In the genomic region with DNA sequence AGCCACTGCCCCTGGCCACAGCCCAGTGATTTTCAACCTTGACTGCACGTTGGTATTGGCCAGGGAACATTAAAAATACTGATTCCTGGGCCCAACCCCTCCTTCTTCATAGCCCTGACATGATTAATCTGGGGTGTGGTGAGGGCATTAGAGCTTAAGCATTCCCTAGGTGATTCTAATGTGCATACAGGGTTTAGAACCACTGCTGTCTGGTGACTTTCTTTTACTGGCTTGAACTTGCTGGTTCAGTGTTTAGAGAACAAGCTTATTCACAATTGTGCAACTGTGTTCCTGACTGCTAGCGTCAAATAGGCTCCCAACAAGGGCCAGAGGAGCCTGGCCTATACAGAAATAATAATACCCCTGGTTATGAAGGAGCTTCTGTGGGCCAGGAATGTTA, we compare ENCODE assay signal across 28 cellular contexts.
"Had no signal": no experiment of that assay in that cellular context is flagged by ENCODE, and none has a peak within 500 bp of the region (broad histone marks: within the 10 kb centered on the region; RNA-seq: fewer than 3 reads in every experiment).

No MANE protein-coding gene starts in this region.

- DNase-seq: islet precursor cell; left ventricle myocardium inferior; midbrain; mucosa of descending colon; naive thymus-derived CD8-positive, alpha-beta T cell; nucleus accumbens; pancreas; posterior cingulate gyrus; retina; right cardiac atrium; stimulated activated CD4-positive, alpha-beta T cell treated with anti-CD3 and anti-CD28 coated beads, Interleukin-12 subunit alpha, Interleukin-12 subunit beta, amount 100 ng/mL, for 4 hours; stimulated activated CD4-positive, alpha-beta T cell treated with anti-CD3 and anti-CD28 coated beads, Interleukin-15, amount 100 ng/mL, for 24 hours; stimulated activated CD4-positive, alpha-beta T cell treated with anti-CD3 and anti-CD28 coated beads, Interleukin-2, amount 100 ng/mL, for 24 hours; stimulated activated CD4-positive, alpha-beta T cell treated with anti-CD3 and anti-CD28 coated beads, Interleukin-4, amount 100 ng/mL, for 1 hour; stimulated activated naive B cell treated with anti-CD40 and anti-IgM and Interleukin-4, amounts not matched to agents 10 μg/mL and 1 μg/mL and 100 μg/mL, for 72 hours; stimulated activated naive CD8-positive, alpha-beta T cell treated with anti-CD3 and anti-CD28 coated beads, Interleukin-15, Interleukin-2, amounts not matched to agents 100 U/mL and 50 U/mL, for 24 hours; stomach; testis; thyroid gland; transverse colon had no signal

- H3K9me3 ChIP-seq: pancreas, prostate gland, testis, thyroid gland had no signal

- H3K36me3 ChIP-seq: left ventricle myocardium inferior, pancreas, prostate gland, stomach, thyroid gland, transverse colon, upper lobe of left lung, vagina had no signal

- H3K4me3 ChIP-seq: left ventricle myocardium inferior, lung, mucosa of descending colon, pancreas, prostate gland, skin epidermis, stomach, testis, thyroid gland, transverse colon, upper lobe of left lung, vagina had no signal

- H3K27ac ChIP-seq: left ventricle myocardium inferior, pancreas, prostate gland, skin epidermis, stomach, testis, thyroid gland, transverse colon, upper lobe of left lung, vagina had no signal

- H3K27ac Mint-ChIP-seq: memory B cell; naive thymus-derived CD8-positive, alpha-beta T cell; nephron; stimulated activated naive B cell treated with anti-CD40 and anti-IgM and Interleukin-4, amounts not matched to agents 10 μg/mL and 1 μg/mL and 100 μg/mL, for 72 hours had no signal

- H3K36me3 Mint-ChIP-seq: memory B cell; stimulated activated naive B cell treated with anti-CD40 and anti-IgM and Interleukin-4, amounts not matched to agents 10 μg/mL and 1 μg/mL and 100 μg/mL, for 72 hours had no signal

- H3K4me1 ChIP-seq: left ventricle myocardium inferior, pancreas, prostate gland, stomach, testis, thyroid gland, transverse colon, vagina had no signal

- H3K27me3 ChIP-seq: pancreas, stomach, testis, thyroid gland, transverse colon, upper lobe of left lung, vagina had no signal

- H3K4me1 Mint-ChIP-seq: nephron had no signal

- H3K4me3 Mint-ChIP-seq: memory B cell; nephron; neural crest cell; stimulated activated naive B cell treated with anti-CD40 and anti-IgM and Interleukin-4, amounts not matched to agents 10 μg/mL and 1 μg/mL and 100 μg/mL, for 72 hours had no signal
